18 cellular contexts compared by ENCODE assay signal in genomic region chr12:69024907-69025306, GRCh38.
A peak's percentile ranks its signal among the peaks of the same experiment; 100 is the strongest.
DNase-seq lines count a peak whose midpoint lies in the region; ATAC-seq, FAIRE-seq and TF ChIP-seq lines count a peak whose summit lies in the region.
"Had no signal": no experiment of that assay in that cellular context is flagged by ENCODE, and none has a peak within 500 bp of the region (broad histone marks: within the 10 kb centered on the region; RNA-seq: fewer than 3 reads in every experiment).

No MANE protein-coding gene starts in this region.

- peaks cover 7% of the 10 kb centered on the region for H3K27me3 Mint-ChIP-seq in activated CD4-positive, alpha-beta memory T cell treated with anti-CD3 and anti-CD28 coated beads for 36 hours

- TF ChIP-seq POLR2A in upper lobe of left lung (IDR thresholded peaks at IDR 0.05), result no peak

- no peak overlapping the region for H3K4me3 Mint-ChIP-seq in activated CD4-positive, alpha-beta memory T cell treated with anti-CD3 and anti-CD28 coated beads for 36 hours
- H3K4me3 Mint-ChIP-seq: activated CD8-positive, alpha-beta T cell treated with anti-CD3 and anti-CD28 coated beads for 36 hours; activated T-helper 1 cell treated with anti-CD3 and anti-CD28 coated beads, Interleukin-12 subunit alpha, Interleukin-12 subunit beta, Interleukin-2, Interleukin-4 antibody, amounts not matched to agents 30 ng/mL and 10 ng/mL and 1 ng/mL, durations not matched to agents 14 hours and 24 hours and 36 hours; CD14-positive monocyte had no signal

- peak overlapping the region; percentile 13 to 56 (median 46) for H3K27ac ChIP-seq in upper lobe of left lung
- H3K27ac ChIP-seq: adrenal gland, psoas muscle, SJCRH30 had no signal

- no peaks in the 10 kb centered on the region for H3K27me3 ChIP-seq in bronchial epithelial cell (ENCODE audit: control insufficient read depth, insufficient read depth, low read length)
- no peaks in the 10 kb centered on the region for H3K27me3 ChIP-seq in kidney epithelial cell (ENCODE audit: control insufficient read depth, insufficient read depth, low read length)
- H3K27me3 ChIP-seq in upper lobe of left lung, result no peaks in the 10 kb centered on the region
- H3K27me3 ChIP-seq: adrenal gland, SJCRH30 had no signal

- H3K9me3 Mint-ChIP-seq in activated CD4-positive, alpha-beta memory T cell treated with anti-CD3 and anti-CD28 coated beads for 36 hours, result no peaks in the 10 kb centered on the region
- H3K9me3 Mint-ChIP-seq: activated CD8-positive, alpha-beta T cell treated with anti-CD3 and anti-CD28 coated beads for 36 hours; activated T-helper 1 cell treated with anti-CD3 and anti-CD28 coated beads, Interleukin-12 subunit alpha, Interleukin-12 subunit beta, Interleukin-2, Interleukin-4 antibody, amounts not matched to agents 30 ng/mL and 10 ng/mL and 1 ng/mL, durations not matched to agents 14 hours and 24 hours and 36 hours had no signal

- intact Hi-C loops in activated CD4-positive, alpha-beta memory T cell treated with anti-CD3 and anti-CD28 coated beads for 36 hours (cut with micrococcal nuclease), result no loop called here

- POLR2A ChIA-PET in activated CD4-positive, alpha-beta memory T cell treated with anti-CD3 and anti-CD28 coated beads for 36 hours (lab: Charles Lee), result no interaction called here

- DNase-seq in M059J (ENCODE audit: low read depth), result peak; percentile 71
- peak; percentile 93 for DNase-seq in bronchial epithelial cell (ENCODE audit: low read depth)
- peak; percentile 57 for DNase-seq in kidney epithelial cell (ENCODE audit: low read depth)
- DNase-seq in upper lobe of left lung, result no peak
- no peak for DNase-seq in activated CD4-positive, alpha-beta memory T cell treated with anti-CD3 and anti-CD28 coated beads for 36 hours
- no peak for DNase-seq in DMS153 treated with DMSO at 0.1 percent for 48 hours (lab: John Stamatoyannopoulos, UW; ENCODE audit: unreplicated experiment)
- DNase-seq: activated CD8-positive, alpha-beta T cell treated with anti-CD3 and anti-CD28 coated beads for 36 hours; adrenal gland; dermis blood vessel endothelial cell; foreskin melanocyte; NCI-H1092; psoas muscle; SJCRH30 had no signal

- H3K9me3 ChIP-seq in upper lobe of left lung, result no peaks in the 10 kb centered on the region
- H3K9me3 ChIP-seq: adrenal gland, psoas muscle, SJCRH30 had no signal

- H3K4me1 ChIP-seq in upper lobe of left lung, result peaks cover 0 to 3% (median 0%) of the 10 kb centered on the region in 4 donors
- H3K4me1 ChIP-seq: adrenal gland, psoas muscle had no signal

- H3K36me3 ChIP-seq in bronchial epithelial cell (ENCODE audit: control insufficient read depth, insufficient read depth, low read length) (no peaks in the 10 kb centered on the region), kidney epithelial cell (ENCODE audit: control insufficient read depth, insufficient read depth, low read length) (no peaks in the 10 kb centered on the region), upper lobe of left lung (no peaks in the 10 kb centered on the region)
- H3K36me3 ChIP-seq: adrenal gland, SJCRH30 had no signal

- WGBS in upper lobe of left lung, 2 donors, result 64 to 67% methylated on average over 4 of the region's 4 CpGs

- TF ChIP-seq CTCF in bronchial epithelial cell (IDR thresholded peaks at IDR 0.05; ENCODE audit: insufficient read depth, low read length, severe bottlenecking) (no peak), kidney epithelial cell (IDR thresholded peaks at IDR 0.05; ENCODE audit: insufficient read depth, low read length, poor library complexity, severe bottlenecking) (no peak), upper lobe of left lung (IDR thresholded peaks at IDR 0.05) (no peak)

- ATAC-seq in upper lobe of left lung (ENCODE audit: low FRiP score in 2 of 2) (no peak), GM21367 (IDR thresholded peaks at IDR 0.05; ENCODE audit: unreplicated experiment) (no peak)
- ATAC-seq: activated CD8-positive, alpha-beta T cell treated with anti-CD3 and anti-CD28 coated beads for 36 hours had no signal

- CTCF ChIA-PET in activated CD4-positive, alpha-beta memory T cell treated with anti-CD3 and anti-CD28 coated beads for 36 hours (lab: Charles Lee), result no interaction called here

- no peaks in the 10 kb centered on the region for H3K36me3 Mint-ChIP-seq in activated CD4-positive, alpha-beta memory T cell treated with anti-CD3 and anti-CD28 coated beads for 36 hours
- H3K36me3 Mint-ChIP-seq: CD14-positive monocyte had no signal

- no peak for TF ChIP-seq EP300 in upper lobe of left lung (IDR thresholded peaks at IDR 0.05)

- no peak overlapping the region for H3K4me3 ChIP-seq in bronchial epithelial cell (ENCODE audit: low read depth, low read length)
- no peak overlapping the region for H3K4me3 ChIP-seq in kidney epithelial cell (ENCODE audit: low read depth, low read length)
- H3K4me3 ChIP-seq in upper lobe of left lung, result no peak overlapping the region
- H3K4me3 ChIP-seq: adrenal gland, psoas muscle, SJCRH30 had no signal

- H3K4me1 Mint-ChIP-seq in activated CD4-positive, alpha-beta memory T cell treated with anti-CD3 and anti-CD28 coated beads for 36 hours (ENCODE audit: low read depth), result no peaks in the 10 kb centered on the region

- no peak overlapping the region for H3K27ac Mint-ChIP-seq in activated CD4-positive, alpha-beta memory T cell treated with anti-CD3 and anti-CD28 coated beads for 36 hours
- H3K27ac Mint-ChIP-seq: activated CD8-positive, alpha-beta T cell treated with anti-CD3 and anti-CD28 coated beads for 36 hours; activated T-helper 1 cell treated with anti-CD3 and anti-CD28 coated beads, Interleukin-12 subunit alpha, Interleukin-12 subunit beta, Interleukin-2, Interleukin-4 antibody, amounts not matched to agents 30 ng/mL and 10 ng/mL and 1 ng/mL, durations not matched to agents 14 hours and 24 hours and 36 hours; CD14-positive monocyte had no signal

- no peak for FAIRE-seq in bronchial epithelial cell (lab: Jason Lieb, UNC)
- FAIRE-seq: GM12891, TTC549 had no signal

Comparison
In these comparisons a context has a peak if more than half of its experiments do, and no peak if none do; other contexts are left out.
1. DNase-seq: peak in M059J (single experiment), bronchial epithelial cell (single experiment) and kidney epithelial cell (single experiment); none in upper lobe of left lung (0 of 2), activated CD4-positive, alpha-beta memory T cell treated with anti-CD3 and anti-CD28 coated beads for 36 hours (single experiment) and DMS153 treated with DMSO at 0.1 percent for 48 hours (single experiment).